5 cellular contexts compared by ENCODE assay signal in the genomic region with DNA sequence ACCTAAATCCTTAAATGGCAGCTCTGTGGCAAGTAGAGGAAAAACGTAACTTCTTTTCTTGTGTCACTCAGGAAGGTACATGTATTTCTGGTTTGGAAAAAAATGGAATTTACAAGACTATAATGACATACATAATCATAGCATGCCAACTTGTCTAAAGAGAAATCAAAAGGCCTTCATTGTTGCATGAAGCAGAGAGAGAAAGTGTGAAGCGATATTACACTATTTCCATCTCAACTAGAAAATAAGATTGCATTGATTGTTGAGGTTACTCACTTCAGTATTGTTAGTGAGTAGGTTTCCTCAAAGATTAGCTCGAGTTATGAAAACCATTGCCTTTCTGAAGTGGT.
"Had no signal": no experiment of that assay in that cellular context is flagged by ENCODE, and none has a peak within 500 bp of the region (broad histone marks: within the 10 kb centered on the region; RNA-seq: fewer than 3 reads in every experiment).

No MANE protein-coding gene starts in this region.

- DNase-seq: KBM-7 had no signal

- H3K27me3 Mint-ChIP-seq: IgD-negative memory B cell had no signal

- H3K4me3 Mint-ChIP-seq: IgD-negative memory B cell had no signal

- ATAC-seq: HepG2, K562 had no signal

- H3K36me3 Mint-ChIP-seq: IgD-negative memory B cell had no signal

- H3K27ac Mint-ChIP-seq: IgD-negative memory B cell had no signal

- H3K27ac ChIP-seq: HL-60 had no signal

- H3K4me3 ChIP-seq: K562 had no signal

- H3K4me1 Mint-ChIP-seq: IgD-negative memory B cell had no signal
